ENCODE assay signal across 8 cellular contexts in the genomic region with DNA sequence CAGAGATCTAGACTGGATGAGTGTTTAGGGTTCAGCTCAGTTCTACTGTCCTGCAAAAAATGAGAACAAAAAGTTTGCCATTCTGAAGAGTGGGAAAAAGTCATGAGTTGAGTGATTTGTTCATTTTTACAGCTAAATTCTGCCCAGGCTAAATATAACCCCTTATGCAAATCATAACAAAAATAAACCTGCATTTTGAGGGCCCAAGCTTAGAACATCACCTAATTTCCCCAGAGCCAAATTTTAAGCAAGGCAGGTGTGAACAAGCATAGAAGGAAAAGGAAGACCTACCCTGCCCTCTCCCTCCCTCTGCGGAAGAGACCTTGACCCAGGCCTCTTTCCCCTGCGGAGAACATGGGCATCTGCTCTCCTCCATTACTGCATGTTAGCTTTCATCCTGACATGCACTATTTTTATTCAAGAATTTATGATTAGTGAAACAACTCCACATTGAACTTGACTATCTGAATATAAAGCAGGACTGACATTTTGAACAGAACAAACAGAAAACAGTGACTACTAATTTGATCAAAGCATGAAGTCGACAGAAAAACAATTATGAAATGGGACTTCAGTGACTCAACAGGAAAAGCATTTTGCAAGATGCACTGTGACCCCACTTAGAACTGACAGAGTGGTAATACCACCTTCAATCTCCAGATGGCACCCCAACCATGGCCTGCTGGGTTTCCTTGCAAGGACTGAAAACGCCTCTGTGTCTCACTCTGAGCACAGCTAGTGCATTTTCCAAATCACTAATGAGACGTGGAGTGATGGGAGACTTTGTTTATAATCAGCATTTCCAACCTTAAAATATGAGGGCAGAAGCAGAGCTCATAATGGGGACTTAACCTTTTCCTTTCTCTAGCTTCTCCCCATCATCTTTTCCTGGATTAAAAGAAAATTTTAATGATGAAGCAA. TPM values are rescaled to one million over a fixed set of nuclear protein-coding genes. Genes with fewer than 3 reads are reported as not detected.
DNase-seq lines count a peak whose midpoint lies in the region; ATAC-seq and TF ChIP-seq lines count a peak whose summit lies in the region.

No MANE protein-coding gene starts in this region.

- peaks cover 9% of the 10 kb centered on the region for H3K4me1 Mint-ChIP-seq in activated naive CD8-positive, alpha-beta T cell treated with anti-CD3 and anti-CD28 coated beads, Interleukin-2, amount 10 ng/mL, durations not matched to agents 7 days and 5 days

- H3K36me3 ChIP-seq in upper lobe of left lung, result peaks cover 0 to 15% (median 0%) of the 10 kb centered on the region in 4 donors

- peak overlapping the region; percentile 50 for H3K4me3 Mint-ChIP-seq in activated naive CD8-positive, alpha-beta T cell treated with anti-CD3 and anti-CD28 coated beads, Interleukin-2, amount 10 ng/mL, durations not matched to agents 7 days and 5 days

- H3K4me3 ChIP-seq in HFF-Myc (replicated peaks; ENCODE audit: low read depth, low read length) (no peak overlapping the region), upper lobe of left lung (no peak overlapping the region)

- H3K27me3 Mint-ChIP-seq in activated naive CD8-positive, alpha-beta T cell treated with anti-CD3 and anti-CD28 coated beads, Interleukin-2, amount 10 ng/mL, durations not matched to agents 7 days and 5 days, result no peaks in the 10 kb centered on the region

- TF ChIP-seq CTCF in GM10248 (IDR thresholded peaks at IDR 0.05; ENCODE audit: control extremely low read depth, extremely low read depth, low read depth, missing control alignments), result peak; percentile 65
- peak; percentile 88 for TF ChIP-seq CTCF in HFF-Myc (IDR thresholded peaks at IDR 0.05; ENCODE audit: low read depth, low read length, missing control alignments)
- TF ChIP-seq CTCF in upper lobe of left lung (IDR thresholded peaks at IDR 0.05), result peak; percentile 90 to 96 (median 93)

- H3K9me3 Mint-ChIP-seq in activated naive CD8-positive, alpha-beta T cell treated with anti-CD3 and anti-CD28 coated beads, Interleukin-2, amount 10 ng/mL, durations not matched to agents 7 days and 5 days, result no peaks in the 10 kb centered on the region

- WGBS in upper lobe of left lung, 2 donors, result 9 to 10% methylated on average over 5 of the region's 5 CpGs

- TF ChIP-seq POLR2A in upper lobe of left lung (IDR thresholded peaks at IDR 0.05), result no peak

- peaks cover 1% of the 10 kb centered on the region for H3K36me3 Mint-ChIP-seq in activated naive CD8-positive, alpha-beta T cell treated with anti-CD3 and anti-CD28 coated beads, Interleukin-2, amount 10 ng/mL, durations not matched to agents 7 days and 5 days

- peak in 2 of 4 donors; percentile 47 to 49 for TF ChIP-seq EP300 in upper lobe of left lung (IDR thresholded peaks at IDR 0.05)

- intact Hi-C loops in Right ventricle myocardium inferior (cut with DNase I), result loop anchor here (1.0 to 2.0 kb wide), 4 partner anchors 66 to 284 kb away; a partner anchor contains a TSS
- intact Hi-C loops in posterior vena cava (cut with DNase I), result loop anchor here (5.0 kb wide), 3 partner anchors 123 to 193 kb away; a partner anchor contains a TSS

- H3K9me3 ChIP-seq in upper lobe of left lung, result no peaks in the 10 kb centered on the region

- H3K27ac Mint-ChIP-seq in activated naive CD8-positive, alpha-beta T cell treated with anti-CD3 and anti-CD28 coated beads, Interleukin-2, amount 10 ng/mL, durations not matched to agents 7 days and 5 days, result peak overlapping the region; percentile 68

- peak; percentile 74 for DNase-seq in GM10248 (ENCODE audit: extremely low spot score)
- DNase-seq in HFF-Myc (ENCODE audit: extremely low read depth, low read depth), result peak; percentile 89
- DNase-seq in NAMALWA (ENCODE audit: low spot score), result peak; percentile 97
- peak; percentile 38 for DNase-seq in SKM-1 (lab: John Stamatoyannopoulos, UW; ENCODE audit: unreplicated experiment)
- peak; percentile 58 for DNase-seq in activated naive CD8-positive, alpha-beta T cell treated with anti-CD3 and anti-CD28 coated beads, Interleukin-2, amount 10 ng/mL, durations not matched to agents 7 days and 5 days
- peak; percentile 77 for DNase-seq in Right ventricle myocardium inferior (ENCODE audit: missing footprints)
- DNase-seq in posterior vena cava (ENCODE audit: low spot score), result peak; percentile 89
- peak in 1 of 2 donors; percentile 93 for DNase-seq in upper lobe of left lung

- ATAC-seq in activated naive CD8-positive, alpha-beta T cell treated with anti-CD3 and anti-CD28 coated beads, Interleukin-2, amount 10 ng/mL, durations not matched to agents 7 days and 5 days (ENCODE audit: low read depth), result peak; percentile 98
- ATAC-seq in Right ventricle myocardium inferior, result peak; percentile 91
- peak; percentile 97 for ATAC-seq in upper lobe of left lung (ENCODE audit: low FRiP score in 2 of 2)

- H3K27ac ChIP-seq in upper lobe of left lung, result peak overlapping the region; percentile 74 to 85 (median 80)

- CTCF ChIA-PET in GM10248 (lab: Yijun Ruan, JAX), result interaction anchor here (0.6 to 9.8 kb wide), 64 partner anchors 9 to 723 kb away, joined by 3 to 257 read pairs (median 4); a partner anchor contains a TSS

- H3K4me1 ChIP-seq in upper lobe of left lung, result peaks cover 36 to 53% (median 42%) of the 10 kb centered on the region in 4 donors

- POLR2A ChIA-PET in GM10248 (lab: Yijun Ruan, JAX), result interaction anchor here (0.5 to 1.3 kb wide), 3 partner anchors 29 to 66 kb away, joined by 3 to 9 read pairs (median 3); no protein-coding TSS in a partner anchor
- POLR2A ChIA-PET in activated naive CD8-positive, alpha-beta T cell treated with anti-CD3 and anti-CD28 coated beads, Interleukin-2, amount 10 ng/mL, durations not matched to agents 7 days and 5 days (lab: Charles Lee), result interaction anchor here (1.0 to 2.0 kb wide), 7 partner anchors 11 to 138 kb away, joined by 3 to 18 read pairs (median 4); a partner anchor contains a TSS

- no peaks in the 10 kb centered on the region for H3K27me3 ChIP-seq in upper lobe of left lung

RNA-seq across cellular contexts. Expression of a gene that starts 30.9 kb away (rescaled TPM):
- total RNA-seq in activated naive CD8-positive, alpha-beta T cell treated with anti-CD3 and anti-CD28 coated beads, Interleukin-2, amount 10 ng/mL, durations not matched to agents 7 days and 5 days, result 100 to 1,000 TPM; 159 to 163 TPM
- total RNA-seq in Right ventricle myocardium inferior (4.9 TPM), posterior vena cava (10 to 100 TPM in 1 of 2 donors, 1 to 10 TPM in 1; 5.1 to 14.4 TPM), upper lobe of left lung (10 to 100 TPM; 25.2 to 71.4 (median 42.5) TPM)
